19 cellular contexts compared by ENCODE assay signal in the genomic region with DNA sequence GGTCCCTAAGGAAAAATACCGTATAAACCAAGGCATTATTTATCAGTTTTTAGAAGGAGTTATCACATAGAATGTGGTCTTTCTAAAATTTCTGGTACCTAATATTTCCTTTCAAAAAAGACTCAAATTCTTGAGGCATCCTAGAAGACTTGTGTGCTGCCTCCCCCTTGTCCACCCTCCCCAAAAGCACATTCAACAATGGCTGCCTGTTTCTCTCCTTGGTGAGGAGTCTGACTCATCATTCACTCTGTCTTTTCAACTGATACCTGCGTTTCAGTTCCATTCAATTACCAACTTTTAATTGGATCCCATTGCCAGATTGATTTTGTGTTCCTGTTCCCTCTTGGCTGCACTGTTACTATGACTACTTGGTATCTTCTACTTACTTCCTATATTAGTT.
DNase-seq lines count a peak whose midpoint lies in the region; ATAC-seq and TF ChIP-seq lines count a peak whose summit lies in the region.
"Had no signal": no experiment of that assay in that cellular context is flagged by ENCODE, and none has a peak within 500 bp of the region (broad histone marks: within the 10 kb centered on the region; RNA-seq: fewer than 3 reads in every experiment).

No MANE protein-coding gene starts in this region.

- no peak overlapping the region for H3K9ac ChIP-seq in mesendoderm (ENCODE audit: low read length)
- H3K9ac ChIP-seq: BLaER1 had no signal

- no peak overlapping the region for H3K23ac ChIP-seq in mesendoderm (ENCODE audit: low read length)

- no peak for TF ChIP-seq EP300 in upper lobe of left lung (IDR thresholded peaks at IDR 0.05)

- no peaks in the 10 kb centered on the region for H3K9me3 Mint-ChIP-seq in CD4-positive, alpha-beta memory T cell
- no peaks in the 10 kb centered on the region for H3K9me3 Mint-ChIP-seq in T-cell

- H3K79me1 ChIP-seq in mesendoderm (ENCODE audit: low read length): peaks cover 18% of the 10 kb centered on the region

- no peak overlapping the region for H2AK5ac ChIP-seq in mesendoderm (ENCODE audit: low read length)

- H3K9me3 ChIP-seq in BE2C (no peaks in the 10 kb centered on the region), upper lobe of left lung (no peaks in the 10 kb centered on the region)
- H3K9me3 ChIP-seq in CD4-positive, alpha-beta memory T cell (ENCODE audit: control insufficient read depth in 1 of 2, low read length in 2 of 2): no peaks in the 10 kb centered on the region
- H3K9me3 ChIP-seq: BLaER1, gastroesophageal sphincter, MG63, thoracic aorta had no signal

- H3K36me3 Mint-ChIP-seq in CD4-positive, alpha-beta memory T cell: peaks cover 51 to 75% of the 10 kb centered on the region in 2 donors
- H3K36me3 Mint-ChIP-seq in T-cell: peaks cover 54% of the 10 kb centered on the region

- intact Hi-C loops in CD4-positive, alpha-beta memory T cell (cut with micrococcal nuclease): no loop called here

- TF ChIP-seq CTCF in BE2C (IDR thresholded peaks at IDR 0.05; ENCODE audit: low read depth, low read length) (no peak), upper lobe of left lung (IDR thresholded peaks at IDR 0.05) (no peak)

- no peak for TF ChIP-seq POLR2A in upper lobe of left lung (IDR thresholded peaks at IDR 0.05)

- H3K4me3 ChIP-seq in BE2C (ENCODE audit: low read depth, low read length) (no peak overlapping the region), mesendoderm (ENCODE audit: low read length) (no peak overlapping the region), upper lobe of left lung (no peak overlapping the region)
- H3K4me3 ChIP-seq in CD4-positive, alpha-beta memory T cell (ENCODE audit: low read length in 2 of 2): no peak overlapping the region
- H3K4me3 ChIP-seq: BLaER1, gastroesophageal sphincter, MG63, thoracic aorta had no signal

- H2BK15ac ChIP-seq in mesendoderm (replicated peaks; ENCODE audit: low read depth): no peak overlapping the region

- peak overlapping the region in 1 of 8 donors; percentile 12 for H3K4me3 Mint-ChIP-seq in CD4-positive, alpha-beta memory T cell
- H3K4me3 Mint-ChIP-seq in T-cell: no peak overlapping the region

- H3K4me2 ChIP-seq in mesendoderm (ENCODE audit: low read length): no peak overlapping the region
- H3K4me2 ChIP-seq: BLaER1 had no signal

- H3K4me1 ChIP-seq in BE2C (peaks cover 16% of the 10 kb centered on the region), mesendoderm (ENCODE audit: control insufficient read depth, low read depth, low read length) (peaks cover 2% of the 10 kb centered on the region), upper lobe of left lung (peaks cover 0 to 11% (median 4%) of the 10 kb centered on the region in 4 donors)
- peaks cover 40% of the 10 kb centered on the region for H3K4me1 ChIP-seq in CD4-positive, alpha-beta memory T cell (ENCODE audit: insufficient read depth, low read length)

- H3K36me3 ChIP-seq in BE2C (peaks cover 59% of the 10 kb centered on the region), mesendoderm (ENCODE audit: control insufficient read depth, insufficient read depth, low read length) (peaks cover 3% of the 10 kb centered on the region), upper lobe of left lung (peaks cover 0 to 35% (median 3%) of the 10 kb centered on the region in 4 donors)
- H3K36me3 ChIP-seq in CD4-positive, alpha-beta memory T cell (ENCODE audit: insufficient read depth, low read length): peaks cover 15% of the 10 kb centered on the region

- no peak overlapping the region for H3K56ac ChIP-seq in mesendoderm (ENCODE audit: low read length)

- H2BK120ac ChIP-seq in mesendoderm (ENCODE audit: low read depth, low read length): no peak overlapping the region

- H3K27me3 Mint-ChIP-seq in CD4-positive, alpha-beta memory T cell: no peaks in the 10 kb centered on the region
- H3K27me3 Mint-ChIP-seq in T-cell: no peaks in the 10 kb centered on the region

- H3K18ac ChIP-seq in mesendoderm (ENCODE audit: low read length): no peak overlapping the region

- H4K5ac ChIP-seq in mesendoderm (ENCODE audit: low read length): no peak overlapping the region

- WGBS in mesendoderm (ENCODE audit: extremely low coverage, insufficient coverage, low lambda C conversion rate): no CpG with 5 or more reads among the region's 2 CpGs
- 82 to 87% methylated on average over 2 of the region's 2 CpGs for whole genome bisulfite sequencing in upper lobe of left lung, 2 donors

- H3K27me3 ChIP-seq in BE2C: no peaks in the 10 kb centered on the region
- H3K27me3 ChIP-seq in CD4-positive, alpha-beta memory T cell (ENCODE audit: insufficient read depth, low read length): no peaks in the 10 kb centered on the region
- H3K27me3 ChIP-seq in mesendoderm (ENCODE audit: insufficient read depth, low read length, poor library complexity): no peaks in the 10 kb centered on the region
- no peaks in the 10 kb centered on the region for H3K27me3 ChIP-seq in upper lobe of left lung
- H3K27me3 ChIP-seq: BLaER1, brain microvascular endothelial cell, gastroesophageal sphincter, MG63 had no signal

- ATAC-seq in T-cell (replicated peaks in 1 of 4) (no peak), upper lobe of left lung (ENCODE audit: low FRiP score in 2 of 2) (no peak), GM18867 (IDR thresholded peaks at IDR 0.05; ENCODE audit: unreplicated experiment) (no peak)
- ATAC-seq: activated CD4-positive, CD25-positive, alpha-beta regulatory T cell treated with anti-CD3 and anti-CD28 coated beads, Interleukin-2, amount 50 U/mL, for 24 hours; gastroesophageal sphincter had no signal

- POLR2A ChIA-PET in CD4-positive, alpha-beta memory T cell (lab: Charles Lee; ENCODE audit: partially characterized antibody): no interaction called here
- POLR2A ChIA-PET in T-cell (lab: Charles Lee): no interaction called here

- H3K27ac ChIP-seq in CD4-positive, alpha-beta memory T cell (ENCODE audit: low read depth, low read length): no peak overlapping the region
- H3K27ac ChIP-seq in mesendoderm (ENCODE audit: low read depth, low read length): no peak overlapping the region
- H3K27ac ChIP-seq in upper lobe of left lung: no peak overlapping the region
- H3K27ac ChIP-seq: BLaER1, brain microvascular endothelial cell, gastroesophageal sphincter, thoracic aorta had no signal

- H3K4ac ChIP-seq in mesendoderm (ENCODE audit: low read depth, low read length): no peak overlapping the region

- DNase-seq in BE2C: peak; percentile 26
- DNase-seq in CD4-positive, alpha-beta memory T cell: no peak
- DNase-seq in T-cell: no peak
- peak; percentile 35 for DNase-seq in mesendoderm
- no peak for DNase-seq in cortex of kidney (lab: John Stamatoyannopoulos, UW)
- no peak for DNase-seq in upper lobe of left lung
- DNase-seq: activated naive CD4-positive, alpha-beta T cell treated with anti-CD3 and anti-CD28 coated beads, Interleukin-2, amount 50 U/mL, for 16 hours; brain microvascular endothelial cell; dermis blood vessel endothelial cell; MG63; NCI-H1694; posterior cingulate gyrus; stimulated activated CD4-positive, alpha-beta T cell treated with anti-CD3 and anti-CD28 coated beads, Interleukin-4, amount 100 ng/mL, for 1 hour; T-helper 2 cell had no signal

- H2BK5ac ChIP-seq in mesendoderm (ENCODE audit: low read length): no peak overlapping the region

- H4K8ac ChIP-seq in mesendoderm (ENCODE audit: low read depth, low read length): no peak overlapping the region

- peaks cover 58 to 88% (median 73%) of the 10 kb centered on the region in 4 donors for H3K4me1 Mint-ChIP-seq in CD4-positive, alpha-beta memory T cell
- peaks cover 77 to 81% (median 79%) of the 10 kb centered on the region in 3 donors for H3K4me1 Mint-ChIP-seq in T-cell

- H3K79me2 ChIP-seq in mesendoderm (ENCODE audit: control insufficient read depth, insufficient read depth, low read length): peaks cover 23% of the 10 kb centered on the region

- peak overlapping the region in 4 of 7 donors; percentile 30 to 86 (median 56) for H3K27ac Mint-ChIP-seq in CD4-positive, alpha-beta memory T cell
- peak overlapping the region; percentile 1 to 55 for H3K27ac Mint-ChIP-seq in T-cell

- CTCF ChIA-PET in CD4-positive, alpha-beta memory T cell (lab: Charles Lee; ENCODE audit: partially characterized antibody): no interaction called here
- CTCF ChIA-PET in T-cell (lab: Charles Lee): no interaction called here

Comparison
In these comparisons a context has a peak if more than half of its experiments do, and no peak if none do; other contexts are left out.
1. DNase-seq: peak in BE2C (single experiment) and mesendoderm (single experiment); none in CD4-positive, alpha-beta memory T cell (0 of 5), T-cell (0 of 34), cortex of kidney (single experiment) and upper lobe of left lung (0 of 2).